ENCODE assay signal across 8 cellular contexts in genomic region chr1:203117611-203118575, GRCh38. TPM values are rescaled to one million over a fixed set of nuclear protein-coding genes. Genes with fewer than 3 reads are reported as not detected.
DNase-seq lines count a peak whose midpoint lies in the region; ATAC-seq and TF ChIP-seq lines count a peak whose summit lies in the region.

No MANE protein-coding gene starts in this region.

- peaks cover 48% of the 10 kb centered on the region for H3K27me3 ChIP-seq in neural progenitor cell

- H3K36me3 Mint-ChIP-seq in activated naive CD4-positive, alpha-beta T cell treated with anti-CD3 and anti-CD28 coated beads, Interleukin-2, amount 50 U/mL, for 72 hours: no peaks in the 10 kb centered on the region
- H3K36me3 Mint-ChIP-seq in neural progenitor cell: no peaks in the 10 kb centered on the region

- H3K4me3 ChIP-seq in WI38 (ENCODE audit: low read depth, low read length) (no peak overlapping the region), fibroblast of villous mesenchyme (ENCODE audit: low read depth, low read length) (no peak overlapping the region), neural progenitor cell (no peak overlapping the region)

- ATAC-seq in activated naive CD4-positive, alpha-beta T cell treated with anti-CD3 and anti-CD28 coated beads, Interleukin-2, amount 50 U/mL, for 72 hours: peak; percentile 47 to 79
- no peak for ATAC-seq in GM21576 (IDR thresholded peaks at IDR 0.05; ENCODE audit: unreplicated experiment)
- ATAC-seq in HG03520 (IDR thresholded peaks at IDR 0.05; ENCODE audit: unreplicated experiment): no peak

- DNase-seq in activated naive CD4-positive, alpha-beta T cell treated with anti-CD3 and anti-CD28 coated beads, Interleukin-2, amount 50 U/mL, for 72 hours (ENCODE audit: low spot score in 2 of 2): peak; percentile 50 to 65
- DNase-seq in activated naive CD4-positive, alpha-beta T cell treated with Interleukin-2 at 50 U/mL for 16 hours: no peak
- peak; percentile 86 for DNase-seq in NCI-H146 (lab: John Stamatoyannopoulos, UW)
- peak; percentile 62 for DNase-seq in fibroblast of villous mesenchyme (ENCODE audit: low read depth)
- DNase-seq in neural progenitor cell (ENCODE audit: low spot score): peak; percentile 93

- H3K36me3 ChIP-seq in neural progenitor cell: no peaks in the 10 kb centered on the region

- H3K9ac ChIP-seq in neural progenitor cell: no peak overlapping the region

- H3K4me1 Mint-ChIP-seq in neural progenitor cell: peaks cover 4% of the 10 kb centered on the region

- no peaks in the 10 kb centered on the region for H3K9me3 Mint-ChIP-seq in activated naive CD4-positive, alpha-beta T cell treated with anti-CD3 and anti-CD28 coated beads, Interleukin-2, amount 50 U/mL, for 72 hours
- H3K9me3 Mint-ChIP-seq in neural progenitor cell: no peaks in the 10 kb centered on the region

- H4K20me1 ChIP-seq in neural progenitor cell (ENCODE audit: low read depth): no peaks in the 10 kb centered on the region

- no peaks in the 10 kb centered on the region for H3K4me1 ChIP-seq in neural progenitor cell

- TF ChIP-seq CTCF in WI38 (IDR thresholded peaks at IDR 0.05; ENCODE audit: low read depth, low read length): peak; percentile 54
- TF ChIP-seq CTCF in fibroblast of villous mesenchyme (IDR thresholded peaks at IDR 0.05; ENCODE audit: insufficient read depth, low read depth, low read length): peak; percentile 81
- peak; percentile 90 for TF ChIP-seq CTCF in neural progenitor cell (IDR thresholded peaks at IDR 0.05)

- H3K9me3 ChIP-seq in neural progenitor cell (ENCODE audit: low read depth): no peaks in the 10 kb centered on the region

- H3K79me2 ChIP-seq in neural progenitor cell (ENCODE audit: low read depth): no peaks in the 10 kb centered on the region

- no peak overlapping the region for H3K4me3 Mint-ChIP-seq in neural progenitor cell

- peaks cover 12% of the 10 kb centered on the region for H3K27me3 Mint-ChIP-seq in neural progenitor cell (ENCODE audit: insufficient read depth, low read depth)

- no peaks in the 10 kb centered on the region for H3F3A ChIP-seq in neural progenitor cell (ENCODE audit: low read depth)

- no peak overlapping the region for H3K27ac ChIP-seq in neural progenitor cell

- peak overlapping the region; percentile 91 for H2AFZ ChIP-seq in neural progenitor cell (replicated peaks)

- H3K27ac Mint-ChIP-seq in activated naive CD4-positive, alpha-beta T cell treated with anti-CD3 and anti-CD28 coated beads, Interleukin-2, amount 50 U/mL, for 72 hours: no peak overlapping the region
- H3K27ac Mint-ChIP-seq in neural progenitor cell: no peak overlapping the region

- H3K4me2 ChIP-seq in neural progenitor cell: peak overlapping the region; percentile 54

RNA-seq across cellular contexts. Expression of gene ADORA1, which starts 9.6 kb away (rescaled TPM):
- not detected for total RNA-seq in activated naive CD4-positive, alpha-beta T cell treated with anti-CD3 and anti-CD28 coated beads, Interleukin-2, amount 50 U/mL, for 72 hours
- 8.7 and 14.2 TPM in 2 replicates for total RNA-seq in fibroblast of villous mesenchyme
- total RNA-seq in neural progenitor cell (ENCODE audit: low replicate concordance): 1.1 and 3.2 TPM in 2 replicates

RNA-seq across cellular contexts. Expression of gene MYOG, which starts 32.1 kb away (rescaled TPM):
- total RNA-seq in activated naive CD4-positive, alpha-beta T cell treated with anti-CD3 and anti-CD28 coated beads, Interleukin-2, amount 50 U/mL, for 72 hours: not detected
- total RNA-seq in fibroblast of villous mesenchyme: not detected in 2 replicates
- total RNA-seq in neural progenitor cell (ENCODE audit: low replicate concordance): not detected in 2 replicates

RNA-seq across cellular contexts. Expression of gene MYBPH, which starts 57.7 kb away (rescaled TPM):
- not detected for total RNA-seq in activated naive CD4-positive, alpha-beta T cell treated with anti-CD3 and anti-CD28 coated beads, Interleukin-2, amount 50 U/mL, for 72 hours
- total RNA-seq in fibroblast of villous mesenchyme (0.32 and 0.43 TPM in 2 replicates), neural progenitor cell (ENCODE audit: low replicate concordance) (not detected in 2 replicates)

Comparison
In these comparisons a context has a peak if more than half of its experiments do, and no peak if none do; other contexts are left out.
1. ATAC-seq: peak in activated naive CD4-positive, alpha-beta T cell treated with anti-CD3 and anti-CD28 coated beads, Interleukin-2, amount 50 U/mL, for 72 hours (2 of 2); none in GM21576 (single experiment) and HG03520 (single experiment).
2. Peak in every context shown above with its lines, with median percentiles within 50 percentile points of each other: CTCF ChIP-seq.